Comparison of ENCODE assay signal across 8 cellular contexts in genomic region chr10:70053212-70053895, GRCh38. TPM values are rescaled to one million over a fixed set of nuclear protein-coding genes. Genes with fewer than 3 reads are reported as not detected.
A peak's percentile ranks its signal among the peaks of the same experiment; 100 is the strongest.
DNase-seq lines count a peak whose midpoint lies in the region; ATAC-seq, FAIRE-seq and TF ChIP-seq lines count a peak whose summit lies in the region.

No MANE protein-coding gene starts in this region.

- DNase-seq in LHCN-M2 (ENCODE audit: low read depth) (peak; percentile 8), choroid plexus epithelial cell (ENCODE audit: low read depth) (peak; percentile 19), right lobe of liver (peak; percentile 24 to 64 (median 60)), suprapubic skin (ENCODE audit: low spot score in 2 of 2) (no peak), GM12891 (ENCODE audit: insufficient read length, low spot score) (no peak), GM19238 (ENCODE audit: insufficient read length, low spot score) (no peak)

- H3K27ac ChIP-seq in C4-2B (peak overlapping the region; percentile 9; the same call in 1 of the 2 replicates), right lobe of liver (peak overlapping the region in 1 of 3 donors; percentile 47), suprapubic skin (no peak overlapping the region)

- WGBS in right lobe of liver (ENCODE audit: insufficient coverage, low coverage, low lambda C conversion rate, missing lambda C conversion rate), result 0% methylated on average over 7 of the region's 81 CpGs
- WGBS in suprapubic skin, result under 1% methylated on average over 39 of the region's 81 CpGs

- intact Hi-C loops in right lobe of liver (cut with DNase I), result no loop called here

- H3K27me3 ChIP-seq in right lobe of liver (no peaks in the 10 kb centered on the region), suprapubic skin (peaks cover 31% of the 10 kb centered on the region)

- TF ChIP-seq CTCF in C4-2B (conservative IDR thresholded peaks at IDR 0.05) (no peak), choroid plexus epithelial cell (conservative IDR thresholded peaks at IDR 0.05; ENCODE audit: low read depth, low read length) (no peak), right lobe of liver (IDR thresholded peaks at IDR 0.05) (no peak), suprapubic skin (IDR thresholded peaks at IDR 0.05) (no peak)

- no peak for TF ChIP-seq EP300 in suprapubic skin (IDR thresholded peaks at IDR 0.05)

- H3K36me3 ChIP-seq in right lobe of liver, result no peaks in the 10 kb centered on the region
- no peaks in the 10 kb centered on the region for H3K36me3 ChIP-seq in suprapubic skin

- no peak for FAIRE-seq in GM12891 (lab: Jason Lieb, UNC)

- H3K4me3 ChIP-seq in choroid plexus epithelial cell (ENCODE audit: low read depth, low read length) (peak overlapping the region; percentile 66), right lobe of liver (peak overlapping the region; percentile 58 to 74 (median 60)), suprapubic skin (peak overlapping the region; percentile 66)

- peak; percentile 23 for TF ChIP-seq POLR2A in right lobe of liver (IDR thresholded peaks at IDR 0.05)
- TF ChIP-seq POLR2A in suprapubic skin (IDR thresholded peaks at IDR 0.05), result no peak
- no peak for TF ChIP-seq POLR2A in GM12891 (IDR thresholded peaks at IDR 0.05; ENCODE audit: low read depth, low read length)

- H3K4me1 ChIP-seq in right lobe of liver, result no peaks in the 10 kb centered on the region
- peaks cover 19% of the 10 kb centered on the region for H3K4me1 ChIP-seq in suprapubic skin

- ATAC-seq in right lobe of liver (peak; percentile 36 to 70 (median 61)), GM18861 (IDR thresholded peaks at IDR 0.05; ENCODE audit: unreplicated experiment) (no peak)

- H3K9me3 ChIP-seq in right lobe of liver (no peaks in the 10 kb centered on the region), suprapubic skin (no peaks in the 10 kb centered on the region)

TF ChIP-seq in GM12891, 5 proteins besides CTCF, POLR2A, EP300 and RAD21:
- no peak for TF ChIP-seq PAX5 (IDR thresholded peaks at IDR 0.05; ENCODE audit: insufficient read depth, low read length, severe bottlenecking)
- TF ChIP-seq POU2F2 (IDR thresholded peaks at IDR 0.05; ENCODE audit: low read depth, low read length), result no peak
- TF ChIP-seq TAF1 (IDR thresholded peaks at IDR 0.05; ENCODE audit: low read depth, low read length), result no peak
- TF ChIP-seq SPI1 (IDR thresholded peaks at IDR 0.05; ENCODE audit: low read depth, low read length), result no peak
- TF ChIP-seq POLR2AphosphoS5 (IDR thresholded peaks at IDR 0.05; ENCODE audit: low read depth, low read length), result no peak
TF ChIP-seq in GM12891: peak in this region for 0.

RNA-seq across cellular contexts. Expression of gene MACROH2A2, which starts 0.7 kb away (rescaled TPM):
- total RNA-seq in LHCN-M2 (2014; rRNA removed) (13.3 and 14.5 TPM in 2 replicates), right lobe of liver (10 to 100 TPM in 2 of 6 experiments, 1 to 10 TPM in 4; 2.0 to 12.1 (median 5.0) TPM), suprapubic skin (10 to 100 TPM in 3 of 4 donors, 1 to 10 TPM in 1; 9.9 to 21.3 (median 15.9) TPM)
- 14.2 TPM for polyA plus RNA-seq in LHCN-M2 (2012)
- 0.47 TPM for polyA plus RNA-seq in GM12891 (2012; ENCODE audit: low read depth, missing spikeins)

Comparison
In these comparisons a context has a peak if more than half of its experiments do, and no peak if none do; other contexts are left out.
1. DNase-seq: peak in LHCN-M2 (single experiment), choroid plexus epithelial cell (single experiment) and right lobe of liver (3 of 3); none in suprapubic skin (0 of 2), GM12891 (single experiment) and GM19238 (single experiment).
2. Peak in every context shown above with its lines, with median percentiles within 50 percentile points of each other: H3K4me3 ChIP-seq.